10 cellular contexts compared by ENCODE assay signal in the genomic region with DNA sequence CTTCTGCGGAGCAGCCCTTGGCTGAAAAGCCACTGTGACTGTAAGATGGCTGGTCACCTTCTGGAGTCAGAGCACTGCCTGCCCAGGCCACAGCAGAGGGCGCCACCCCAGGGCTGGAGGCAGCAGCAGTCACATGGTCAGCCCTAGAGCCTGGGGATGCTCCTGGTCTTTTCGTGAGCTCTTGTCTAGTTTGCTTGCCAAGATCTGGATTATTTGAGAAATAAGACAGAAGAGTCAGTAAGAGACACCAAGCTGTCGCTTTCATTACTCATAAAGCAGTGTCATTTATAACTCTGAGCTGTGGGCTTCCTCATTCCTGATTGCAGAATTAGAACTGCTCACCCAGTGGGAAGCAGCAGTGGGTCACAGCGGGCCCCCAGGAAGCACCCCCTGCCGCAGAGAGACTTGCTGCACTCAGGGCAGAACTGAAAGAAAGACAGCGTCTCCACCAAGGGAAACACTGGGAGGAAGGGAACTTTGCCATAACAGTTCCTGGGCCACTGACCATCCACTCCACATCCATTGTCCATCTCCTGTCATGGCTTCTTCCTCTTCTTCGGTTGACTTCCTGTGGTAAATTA. TPM values are rescaled to one million over a fixed set of nuclear protein-coding genes. Genes with fewer than 3 reads are reported as not detected.
DNase-seq lines count a peak whose midpoint lies in the region; ATAC-seq and TF ChIP-seq lines count a peak whose summit lies in the region.
"Had no signal": no experiment of that assay in that cellular context is flagged by ENCODE, and none has a peak within 500 bp of the region (broad histone marks: within the 10 kb centered on the region; RNA-seq: fewer than 3 reads in every experiment).

No MANE protein-coding gene starts in this region.

- H3K27ac Mint-ChIP-seq in activated naive CD8-positive, alpha-beta T cell treated with anti-CD3 and anti-CD28 coated beads for 36 hours = peak overlapping the region; percentile 68

- peaks cover 13% of the 10 kb centered on the region for H3K4me1 Mint-ChIP-seq in activated naive CD8-positive, alpha-beta T cell treated with anti-CD3 and anti-CD28 coated beads for 36 hours

- TF ChIP-seq CTCF in gastrocnemius medialis (IDR thresholded peaks at IDR 0.05 in 4 of 5, conservative IDR thresholded peaks at IDR 0.05 in 1 of 5) = no peak
- no peak for TF ChIP-seq CTCF in ovary (IDR thresholded peaks at IDR 0.05)

- TF ChIP-seq POLR2A in gastrocnemius medialis (IDR thresholded peaks at IDR 0.05) (no peak), ovary (IDR thresholded peaks at IDR 0.05) (no peak)

- in situ Hi-C loops in gastrocnemius medialis (cut with MboI; ENCODE audit: low sequenced_read_pairs in 4 of 4) = no loop called here

- intact Hi-C loops in left cardiac atrium (cut with DNase I) (no loop called here), gastrocnemius medialis (cut with DNase I; ENCODE audit: low total_unique reads) (no loop called here), ovary (cut with DNase I) (no loop called here)

- ATAC-seq in left cardiac atrium = peak; percentile 54 to 60
- ATAC-seq in gastrocnemius medialis = peak; percentile 45 to 55

- no peaks in the 10 kb centered on the region for H3K9me3 ChIP-seq in gastrocnemius medialis
- no peaks in the 10 kb centered on the region for H3K9me3 ChIP-seq in ovary
- H3K9me3 ChIP-seq: tibial artery had no signal

- peaks cover 2% of the 10 kb centered on the region for H3K36me3 Mint-ChIP-seq in activated naive CD8-positive, alpha-beta T cell treated with anti-CD3 and anti-CD28 coated beads for 36 hours

- H3K27me3 ChIP-seq in gastrocnemius medialis (no peaks in the 10 kb centered on the region), ovary (no peaks in the 10 kb centered on the region)
- H3K27me3 ChIP-seq: tibial artery had no signal

- H3K4me1 ChIP-seq in gastrocnemius medialis (peaks cover 13 to 23% of the 10 kb centered on the region in 2 donors), ovary (ENCODE audit: insufficient read depth) (peaks cover 6% of the 10 kb centered on the region)
- H3K4me1 ChIP-seq: tibial artery had no signal

- no peaks in the 10 kb centered on the region for H3K9me3 Mint-ChIP-seq in activated naive CD8-positive, alpha-beta T cell treated with anti-CD3 and anti-CD28 coated beads for 36 hours
- H3K9me3 Mint-ChIP-seq: activated naive CD4-positive, alpha-beta T cell treated with anti-CD3 and anti-CD28 coated beads, Interleukin-2, amount 50 U/mL, for 24 hours had no signal

- no peak for TF ChIP-seq EP300 in ovary (IDR thresholded peaks at IDR 0.05)

- WGBS in ovary, 3 donors = 82 to 85% (median 84%) methylated on average over 8 of the region's 8 CpGs

- H3K4me3 ChIP-seq in gastrocnemius medialis = no peak overlapping the region
- H3K4me3 ChIP-seq in ovary = no peak overlapping the region
- H3K4me3 ChIP-seq: tibial artery had no signal

- H3K36me3 ChIP-seq in gastrocnemius medialis = peaks cover 0 to 13% of the 10 kb centered on the region in 2 donors
- H3K36me3 ChIP-seq in ovary = no peaks in the 10 kb centered on the region

- H3K4me3 Mint-ChIP-seq in activated naive CD8-positive, alpha-beta T cell treated with anti-CD3 and anti-CD28 coated beads for 36 hours = no peak overlapping the region
- H3K4me3 Mint-ChIP-seq: activated naive CD4-positive, alpha-beta T cell treated with anti-CD3 and anti-CD28 coated beads, Interleukin-2, amount 50 U/mL, for 24 hours had no signal

- DNase-seq in NCI-H748 (lab: John Stamatoyannopoulos, UW; ENCODE audit: unreplicated experiment) (peak; percentile 13), NCI-H748 treated with DMSO at 0.1 percent for 48 hours (lab: John Stamatoyannopoulos, UW) (no peak), NCI-H2196 treated with DMSO at 0.1 percent for 48 hours (lab: John Stamatoyannopoulos, UW; ENCODE audit: unreplicated experiment) (peak; percentile 3), left cardiac atrium (peak; percentile 34), gastrocnemius medialis (peak in 1 of 2 donors; percentile 36), ovary (no peak), NK-92 (lab: John Stamatoyannopoulos, UW; ENCODE audit: unreplicated experiment) (no peak)
- peak; percentile 28 for DNase-seq in activated naive CD8-positive, alpha-beta T cell treated with anti-CD3 and anti-CD28 coated beads for 36 hours

- H3K27me3 Mint-ChIP-seq in activated naive CD8-positive, alpha-beta T cell treated with anti-CD3 and anti-CD28 coated beads for 36 hours = no peaks in the 10 kb centered on the region
- H3K27me3 Mint-ChIP-seq: activated naive CD4-positive, alpha-beta T cell treated with anti-CD3 and anti-CD28 coated beads, Interleukin-2, amount 50 U/mL, for 24 hours had no signal

- H3K27ac ChIP-seq in gastrocnemius medialis (peak overlapping the region; percentile 26 to 77 (median 68)), ovary (no peak overlapping the region)
- H3K27ac ChIP-seq: tibial artery had no signal

RNA-seq across cellular contexts. Expression of gene PPP6R2, which starts 56.7 kb away (rescaled TPM):
- 10 to 100 TPM; 38.3 to 41.2 TPM for total RNA-seq in activated naive CD8-positive, alpha-beta T cell treated with anti-CD3 and anti-CD28 coated beads for 36 hours
- total RNA-seq in left cardiac atrium = 10 to 100 TPM; 40.6 to 46.2 TPM
- 10 to 100 TPM; 55.7 to 96.2 (median 74.1) TPM for total RNA-seq in gastrocnemius medialis
- 10 to 100 TPM; 30.1 to 52.9 (median 37.8) TPM for total RNA-seq in ovary
- polyA plus RNA-seq in ovary = 10 to 100 TPM in 1 of 2 donors, 1 to 10 TPM in 1; 8.2 to 33.4 TPM

Comparison
In these comparisons a context has a peak if more than half of its experiments do, and no peak if none do; other contexts are left out.
1. DNase-seq: peak in NCI-H748 (single experiment), NCI-H2196 treated with DMSO at 0.1 percent for 48 hours (single experiment), activated naive CD8-positive, alpha-beta T cell treated with anti-CD3 and anti-CD28 coated beads for 36 hours (single experiment) and left cardiac atrium (single experiment); none in NCI-H748 treated with DMSO at 0.1 percent for 48 hours (single experiment), ovary (0 of 5) and NK-92 (single experiment).
2. H3K27ac ChIP-seq: peak in gastrocnemius medialis (4 of 4); none in ovary (0 of 2).